Comparison of ENCODE assay signal across 24 cellular contexts in genomic region chr17:61488878-61489718, GRCh38. TPM values are rescaled to one million over a fixed set of nuclear protein-coding genes. Genes with fewer than 3 reads are reported as not detected.
DNase-seq lines count a peak whose midpoint lies in the region; ATAC-seq, FAIRE-seq and TF ChIP-seq lines count a peak whose summit lies in the region.
"Had no signal": no experiment of that assay in that cellular context is flagged by ENCODE, and none has a peak within 500 bp of the region (broad histone marks: within the 10 kb centered on the region; RNA-seq: fewer than 3 reads in every experiment).

No MANE protein-coding gene starts in this region.

- TF ChIP-seq CTCF in bronchial epithelial cell (IDR thresholded peaks at IDR 0.05; ENCODE audit: insufficient read depth, low read length, severe bottlenecking) (no peak), right lobe of liver (IDR thresholded peaks at IDR 0.05) (peak in 1 of 4 donors; percentile 4), prostate gland (IDR thresholded peaks at IDR 0.05) (no peak)

- peaks cover 0 to 5% (median 0%) of the 10 kb centered on the region in 4 donors for H3K4me1 ChIP-seq in right lobe of liver
- H3K4me1 ChIP-seq in prostate gland (replicated peaks), result no peaks in the 10 kb centered on the region
- H3K4me1 ChIP-seq: right atrium auricular region, testis had no signal

- H3K4me3 ChIP-seq in bronchial epithelial cell (ENCODE audit: low read depth, low read length), result no peak overlapping the region
- no peak overlapping the region for H3K4me3 ChIP-seq in right lobe of liver
- H3K4me3 ChIP-seq in prostate gland, result no peak overlapping the region
- H3K4me3 ChIP-seq: right atrium auricular region, testis had no signal

- H3K27me3 ChIP-seq in bronchial epithelial cell (ENCODE audit: control insufficient read depth, insufficient read depth, low read length), result peaks cover 5% of the 10 kb centered on the region
- no peaks in the 10 kb centered on the region for H3K27me3 ChIP-seq in right lobe of liver
- no peaks in the 10 kb centered on the region for H3K27me3 ChIP-seq in prostate gland (replicated peaks; ENCODE audit: insufficient read depth)
- H3K27me3 ChIP-seq: right atrium auricular region, testis had no signal

- 35% methylated on average over 16 of the region's 16 CpGs for WGBS in right lobe of liver (ENCODE audit: insufficient coverage, low coverage, low lambda C conversion rate, missing lambda C conversion rate)
- 49% methylated on average over 16 of the region's 16 CpGs for WGBS in prostate gland

- TF ChIP-seq POLR2A in right lobe of liver (IDR thresholded peaks at IDR 0.05) (no peak), prostate gland (IDR thresholded peaks at IDR 0.05) (peak; percentile 9)

- H3K36me3 ChIP-seq in bronchial epithelial cell (ENCODE audit: control insufficient read depth, insufficient read depth, low read length), result no peaks in the 10 kb centered on the region
- H3K36me3 ChIP-seq in right lobe of liver, result no peaks in the 10 kb centered on the region
- no peaks in the 10 kb centered on the region for H3K36me3 ChIP-seq in prostate gland
- H3K36me3 ChIP-seq: right atrium auricular region had no signal

- intact Hi-C loops in right lobe of liver (cut with DNase I), result no loop called here
- intact Hi-C loops in prostate gland (cut with DNase I), result no loop called here

- H3K9me3 ChIP-seq in right lobe of liver, result no peaks in the 10 kb centered on the region
- no peaks in the 10 kb centered on the region for H3K9me3 ChIP-seq in prostate gland
- H3K9me3 ChIP-seq: right atrium auricular region, testis had no signal

- DNase-seq in HuH-7.5 (ENCODE audit: low spot score) (peak; percentile 87), bronchial epithelial cell (ENCODE audit: low read depth) (peak; percentile 50), right lobe of liver (peak; percentile 83 to 94 (median 91)), prostate gland (ENCODE audit: low spot score) (peak; percentile 78)
- no peak for DNase-seq in stimulated activated CD4-positive, alpha-beta T cell treated with anti-CD3 and anti-CD28 coated beads, Interleukin-2, amount 100 ng/mL, for 24 hours
- DNase-seq: activated CD4-positive, CD25-positive, alpha-beta regulatory T cell treated with anti-CD3 and anti-CD28 coated beads, Interleukin-2, amount 50 U/mL, for 72 hours; activated naive CD4-positive, alpha-beta T cell treated with anti-CD3 and anti-CD28 coated beads, Interleukin-2, amount 50 U/mL, for 16 hours; activated T-cell treated with anti-CD3 and anti-CD28 coated beads, Interleukin-2, amount 50 U/mL, for 72 hours; aorta; CD8-positive, alpha-beta memory T cell; DMS79; effector CD8-positive, alpha-beta T cell; Karpas-422; left cardiac atrium; NCI-H1092 treated with DMSO at 0.1 percent for 48 hours; NCI-H2081; occipital lobe; testis had no signal

- no peak for FAIRE-seq in bronchial epithelial cell (lab: Jason Lieb, UNC)
- FAIRE-seq: GM12891, H54 had no signal

- ATAC-seq in right lobe of liver (peak; percentile 99 to 100 (median 100)), HG02763 (IDR thresholded peaks at IDR 0.05; ENCODE audit: unreplicated experiment) (no peak), HG03469 (IDR thresholded peaks at IDR 0.05; ENCODE audit: unreplicated experiment) (no peak)
- ATAC-seq: activated T-cell treated with anti-CD3 and anti-CD28 coated beads, Interleukin-2, amount 50 U/mL, for 72 hours; left cardiac atrium had no signal

- H3K27ac ChIP-seq in right lobe of liver, result peak overlapping the region in 1 of 3 donors; percentile 34
- peak overlapping the region in 1 of 2 donors; percentile 2 for H3K27ac ChIP-seq in prostate gland
- H3K27ac ChIP-seq: right atrium auricular region, testis had no signal

RNA-seq across cellular contexts. Expression of gene TBX4, which starts 36.9 kb away (rescaled TPM):
- total RNA-seq in bronchial epithelial cell (not detected in 2 replicates), right lobe of liver (not detected), prostate gland (1 to 10 TPM; 3.5 to 5.0 TPM)
- total RNA-seq: activated T-cell treated with anti-CD3 and anti-CD28 coated beads, Interleukin-2, amount 50 U/mL, for 72 hours; CD8-positive, alpha-beta memory T cell; HT1080; left cardiac atrium; occipital lobe; right atrium auricular region had no signal

Comparison
In these comparisons a context has a peak if more than half of its experiments do, and no peak if none do; other contexts are left out.
1. DNase-seq: peak in HuH-7.5 (single experiment), bronchial epithelial cell (single experiment), right lobe of liver (3 of 3) and prostate gland (single experiment); none in stimulated activated CD4-positive, alpha-beta T cell treated with anti-CD3 and anti-CD28 coated beads, Interleukin-2, amount 100 ng/mL, for 24 hours (0 of 2).
2. ATAC-seq: peak in right lobe of liver (4 of 4); none in HG02763 (single experiment) and HG03469 (single experiment).